In genomic region chr19:7926727-7927604, GRCh38 we compare ENCODE assay signal across 9 cellular contexts. TPM values are rescaled to one million over a fixed set of nuclear protein-coding genes. Genes with fewer than 3 reads are reported as not detected.
A peak's percentile ranks its signal among the peaks of the same experiment; 100 is the strongest.
DNase-seq lines count a peak whose midpoint lies in the region; ATAC-seq, FAIRE-seq and TF ChIP-seq lines count a peak whose summit lies in the region.
"Had no signal": no experiment of that assay in that cellular context is flagged by ENCODE, and none has a peak within 500 bp of the region (broad histone marks: within the 10 kb centered on the region; RNA-seq: fewer than 3 reads in every experiment).

No MANE protein-coding gene starts in this region.

- H4K20me1 ChIP-seq in GM23248 (ENCODE audit: insufficient read depth) (no peaks in the 10 kb centered on the region), K562 (replicated peaks; ENCODE audit: control insufficient read depth, insufficient read depth, low read length) (peaks cover 25% of the 10 kb centered on the region)

- CTCF ChIA-PET in A673 (lab: Charles Lee) (no interaction called here), K562 (lab: Yijun Ruan, JAX; ENCODE audit: low intra/inter-chr PET ratio) (no interaction called here)

- H3K4me3 ChIP-seq in A673 (ENCODE audit: low read depth, low read length, poor library complexity, severe bottlenecking) = no peak overlapping the region
- no peak overlapping the region for H3K4me3 ChIP-seq in GM23248
- H3K4me3 ChIP-seq in K562 = no peak overlapping the region
- H3K4me3 ChIP-seq in muscle layer of colon (ENCODE audit: low read depth in 1 of 2, low read length in 2 of 2) = peak overlapping the region; percentile 50 to 51

- ATAC-seq in K562 (no peak), HG03442 (IDR thresholded peaks at IDR 0.05; ENCODE audit: unreplicated experiment) (no peak), HG03095 (IDR thresholded peaks at IDR 0.05; ENCODE audit: unreplicated experiment) (no peak)

- H3K9me3 ChIP-seq in A673 (ENCODE audit: low read depth, low read length, poor library complexity, severe bottlenecking) (no peaks in the 10 kb centered on the region), GM23248 (ENCODE audit: low read depth) (no peaks in the 10 kb centered on the region), K562 (replicated peaks; ENCODE audit: control insufficient read depth, insufficient read depth, low read depth, low read length) (no peaks in the 10 kb centered on the region), muscle layer of colon (ENCODE audit: low read length) (no peaks in the 10 kb centered on the region)

- TF ChIP-seq CTCF in A673 (conservative IDR thresholded peaks at IDR 0.05; ENCODE audit: low read depth, low read length) = no peak
- no peak for TF ChIP-seq CTCF in K562 (IDR thresholded peaks at IDR 0.05 in 2 of 3, conservative IDR thresholded peaks at IDR 0.05 in 1 of 3; ENCODE audit: insufficient read depth in 2 of 3, low read depth in 1 of 3, low read length in 3 of 3)

- H3K27ac ChIP-seq in A673 (ENCODE audit: low read depth, low read length, poor library complexity, severe bottlenecking) = peak overlapping the region; percentile 38
- H3K27ac ChIP-seq in GM23248 = no peak overlapping the region
- no peak overlapping the region; the same call in 2 of the 3 replicates for H3K27ac ChIP-seq in K562 (ENCODE audit: extremely low read depth, low read depth, low read length)
- H3K27ac ChIP-seq in muscle layer of colon (ENCODE audit: low read depth, low read length) = peak overlapping the region; percentile 84
- H3K27ac ChIP-seq: HL-60 had no signal

- in situ Hi-C loops in GM23248 (cut with MboI) (no loop called here), K562 (cut with MboI) (no loop called here)

- H3K79me2 ChIP-seq in GM23248 (ENCODE audit: insufficient read depth) (peaks cover 16% of the 10 kb centered on the region), K562 (ENCODE audit: control insufficient read depth, insufficient read depth, low read length) (no peaks in the 10 kb centered on the region; the same call in 2 of the 3 replicates)

- TF ChIP-seq RAD21 in K562 (CRISPR knock-in tag; conservative IDR thresholded peaks at IDR 0.05 in 1 of 2, IDR thresholded peaks at IDR 0.05 in 1 of 2) = no peak

- peaks cover 31% of the 10 kb centered on the region for H3K36me3 ChIP-seq in A673 (ENCODE audit: insufficient read depth, low read length, poor library complexity, severe bottlenecking)
- peaks cover 11% of the 10 kb centered on the region; the same call in 1 of the 2 replicates for H3K36me3 ChIP-seq in GM23248 (ENCODE audit: low read depth)
- peaks cover 53% of the 10 kb centered on the region; the same call in 2 of the 3 replicates for H3K36me3 ChIP-seq in K562 (ENCODE audit: control insufficient read depth, insufficient read depth, low read length)
- peaks cover 32% of the 10 kb centered on the region for H3K36me3 ChIP-seq in muscle layer of colon (ENCODE audit: insufficient read depth, low read length)

- H3K9ac ChIP-seq in GM23248 = 0 out of 2 replicates have a peak overlapping the region, but pooled peaks have one; percentile 65
- H3K9ac ChIP-seq in K562 (ENCODE audit: insufficient read depth in 1 of 2, low read depth in 2 of 2, low read length in 2 of 2) = peak overlapping the region in 1 of 2 experiments; percentile 88; a peak in 2 of 4 replicates
- H3K9ac ChIP-seq in muscle layer of colon (ENCODE audit: low read length) = peak overlapping the region; percentile 68

- intact Hi-C loops in A673 (cut with micrococcal nuclease; ENCODE audit: unreplicated experiment) (no loop called here), K562 (cut with micrococcal nuclease) (no loop called here)

- TF ChIP-seq EP300 in K562 (IDR thresholded peaks at IDR 0.05; ENCODE audit: low read length) = no peak

- peak; percentile 46; the same call in 1 of the 2 replicates for TF ChIP-seq POLR2A in K562 (conservative IDR thresholded peaks at IDR 0.05)

- no peak for DNase-seq in A673 (ENCODE audit: low spot score)
- DNase-seq in GM23248 = no peak
- no peak for DNase-seq in K562 (ENCODE audit: extremely low read depth in 1 of 4, low spot score in 3 of 4)
- no peak for DNase-seq in CD1c-positive myeloid dendritic cell (ENCODE audit: extremely low spot score)
- no peak for DNase-seq in medulla oblongata (ENCODE audit: extremely low spot score)

- no peak for FAIRE-seq in K562 (lab: Jason Lieb, UNC)

- H3K4me1 ChIP-seq in A673 (ENCODE audit: insufficient read depth, low read length, poor library complexity, severe bottlenecking) (peaks cover 43% of the 10 kb centered on the region), GM23248 (ENCODE audit: insufficient read depth) (peaks cover 27% of the 10 kb centered on the region), K562 (replicated peaks in 1 of 2; ENCODE audit: control insufficient read depth in 2 of 2, insufficient read depth in 2 of 2, low read length in 2 of 2) (peaks cover 11 to 85% of the 10 kb centered on the region in 2 experiments), muscle layer of colon (ENCODE audit: insufficient read depth, low read length) (peaks cover 72% of the 10 kb centered on the region)

- 77 to 78% methylated on average over 30 to 31 of the region's 32 CpGs for WGBS in GM23248 (ENCODE audit: low coverage in 1 of 2, low lambda C conversion rate in 2 of 2, missing lambda C conversion rate in 2 of 2), 2 experiments
- 45% methylated on average over 18 of the region's 32 CpGs for WGBS in K562 (ENCODE audit: insufficient coverage, low coverage, missing lambda C conversion rate)

- POLR2A ChIA-PET in A673 (lab: Charles Lee; ENCODE audit: low non-redundant PET) = interaction anchor here (0.7 kb wide), 1 partner anchor 17 kb away, joined by 3 read pairs; no protein-coding TSS in a partner anchor
- POLR2A ChIA-PET in K562 (lab: Yijun Ruan, JAX) = interaction anchor here (0.6 to 2.7 kb wide), 6 partner anchors 9 to 835 kb away, joined by 3 to 17 read pairs (median 4); partner anchors contain the start of genes NDUFA7, RPS28 and TIMM44

- BruUV-seq in A673 (replicated peaks; lab: Mats Ljungman, UMichigan) = no TSS peak
- TSS peak; percentile 28 for BruUV-seq in K562 (replicated peaks; lab: Mats Ljungman, UMichigan)

- H3K27me3 ChIP-seq in A673 (replicated peaks; ENCODE audit: insufficient read depth, low read depth, low read length, poor library complexity) (no peaks in the 10 kb centered on the region), GM23248 (replicated peaks; ENCODE audit: insufficient read depth) (no peaks in the 10 kb centered on the region), K562 (ENCODE audit: control insufficient read depth in 2 of 2, insufficient read depth in 2 of 2, low read length in 2 of 2) (no peaks in the 10 kb centered on the region), muscle layer of colon (ENCODE audit: control insufficient read depth in 1 of 2, insufficient read depth in 2 of 2, low read length in 2 of 2) (no peaks in the 10 kb centered on the region)

- H3K9me2 ChIP-seq in GM23248 (ENCODE audit: insufficient read depth) = no peaks in the 10 kb centered on the region

- H3F3A ChIP-seq in GM23248 (ENCODE audit: insufficient read depth) = peaks cover 27% of the 10 kb centered on the region

- H3K9me1 ChIP-seq in K562 (ENCODE audit: control insufficient read depth, insufficient read depth, low read length) = no peaks in the 10 kb centered on the region

- no peak overlapping the region for H2AFZ ChIP-seq in GM23248
- H2AFZ ChIP-seq in K562 (ENCODE audit: low read depth, low read length) = no peak overlapping the region

- H3K4me2 ChIP-seq in GM23248 (ENCODE audit: unreplicated experiment) (no peak overlapping the region), K562 (ENCODE audit: insufficient read depth, low read length) (peak overlapping the region; percentile 78; the same call in 1 of the 2 replicates)

RNA-seq across cellular contexts. Expression of gene CTXN1, which starts 1.0 kb away (rescaled TPM):
- total RNA-seq in A673 (2021) = 71.7 and 85.5 TPM in 2 replicates
- 3.5 and 9.0 TPM in 2 replicates for total RNA-seq in GM23248 (2014; rRNA removed; shearing (Covaris generic))
- polyA plus RNA-seq in GM23248 (2016; fragmentation: Nextera tagmentation; extraction: Ambion mirVana) = 3.3 and 3.4 TPM in 2 replicates
- 0.67 and 3.5 TPM in 2 replicates for total RNA-seq in K562 (2011; cell fraction: chromatin; rRNA removed; ENCODE audit: low replicate concordance)
- total RNA-seq in K562 (2011; cell fraction: nucleolus; rRNA removed) = 6.2 and 8.0 TPM in 2 replicates
- 2.6 and 3.4 TPM in 2 replicates for total RNA-seq in K562 (2011; cell fraction: nucleoplasm; rRNA removed)
- 7.4 and 10.9 TPM in 2 replicates for total RNA-seq in K562 (2014; rRNA removed)
- 0.15 and 0.19 TPM in 2 replicates for total RNA-seq in K562 (2014; rRNA removed; fragmentation: Illumina TruSeq; extraction: Trizol)
- total RNA-seq in K562 (2015; rRNA removed; fragmentation: Illumina TruSeq; extraction: Trizol) = 1.8 and 2.3 TPM in 2 replicates
- total RNA-seq in K562 (2021) = 37.4 and 38.9 TPM in 2 replicates
- polyA plus RNA-seq in K562 (2011; rRNA removed) = 1.3 and 1.4 TPM in 2 replicates
- polyA plus RNA-seq in K562 (2011; cell fraction: cytosol; rRNA removed) = 6.3 and 53.8 TPM in 2 replicates
- polyA plus RNA-seq in K562 (2011; cell fraction: nucleus; rRNA removed) = 3.6 and 12.2 TPM in 2 replicates
- 4.8 and 15.6 TPM in 2 replicates for polyA plus RNA-seq in K562 (2012)
- polyA plus RNA-seq in K562 (2014; fragmentation: Illumina TruSeq; extraction: Trizol) = 1.5 and 4.9 TPM in 2 replicates
- polyA plus RNA-seq in K562 (2014; fragmentation: Nextera tagmentation; extraction: Ambion mirVana) = not detected
- polyA plus RNA-seq in K562 (2014; rRNA removed) = 9.2 and 14.5 TPM in 2 replicates
- polyA minus RNA-seq in K562 (2011; rRNA and poly(A)+ RNA removed) = 0.14 TPM in 1 of 2 replicates, not detected in the other
- polyA minus RNA-seq in K562 (2011; cell fraction: cytosol; rRNA and poly(A)+ RNA removed) = 15.8 and 19.9 TPM in 2 replicates
- 2.3 and 2.7 TPM in 2 replicates for polyA minus RNA-seq in K562 (2011; cell fraction: nucleus; rRNA and poly(A)+ RNA removed)

RNA-seq across cellular contexts. Expression of gene SNAPC2, which starts 6.8 kb away (rescaled TPM):
- total RNA-seq in A673 (2021) (30.2 and 34.4 TPM in 2 replicates), K562 (2014; rRNA removed) (30.3 and 42.7 TPM in 2 replicates), K562 (2014; rRNA removed; fragmentation: Illumina TruSeq; extraction: Trizol) (4.1 and 4.2 TPM in 2 replicates), K562 (2015; rRNA removed; fragmentation: Illumina TruSeq; extraction: Trizol) (15.3 and 15.9 TPM in 2 replicates), K562 (2021) (37.1 and 45.1 TPM in 2 replicates)
- total RNA-seq in GM23248 (2014; rRNA removed; shearing (Covaris generic)) = 20.5 and 33.7 TPM in 2 replicates
- polyA plus RNA-seq in GM23248 (2016; fragmentation: Nextera tagmentation; extraction: Ambion mirVana) (47.2 and 49.4 TPM in 2 replicates), K562 (2011; rRNA removed) (10.9 and 20.1 TPM in 2 replicates), K562 (2014; fragmentation: Illumina TruSeq; extraction: Trizol) (18.2 and 39.9 TPM in 2 replicates), K562 (2014; fragmentation: Nextera tagmentation; extraction: Ambion mirVana) (1 to 10 TPM in 1 of 2 experiments, under 1 TPM in 1; 0.59 to 1.4 TPM), K562 (2014; rRNA removed) (32.0 and 34.4 TPM in 2 replicates)
- total RNA-seq in K562 (2011; cell fraction: chromatin; rRNA removed; ENCODE audit: low replicate concordance) = 4.4 and 13.6 TPM in 2 replicates
- total RNA-seq in K562 (2011; cell fraction: nucleolus; rRNA removed) = 10.9 and 14.3 TPM in 2 replicates
- 9.5 and 10.0 TPM in 2 replicates for total RNA-seq in K562 (2011; cell fraction: nucleoplasm; rRNA removed)
- 18.7 and 40.5 TPM in 2 replicates for polyA plus RNA-seq in K562 (2011; cell fraction: cytosol; rRNA removed)
- polyA plus RNA-seq in K562 (2011; cell fraction: nucleus; rRNA removed) = 18.7 and 32.8 TPM in 2 replicates
- 30.8 and 37.6 TPM in 2 replicates for polyA plus RNA-seq in K562 (2012)
- 4.3 and 4.8 TPM in 2 replicates for polyA minus RNA-seq in K562 (2011; rRNA and poly(A)+ RNA removed)
- polyA minus RNA-seq in K562 (2011; cell fraction: cytosol; rRNA and poly(A)+ RNA removed) = 14.0 and 17.1 TPM in 2 replicates
- 9.7 and 13.1 TPM in 2 replicates for polyA minus RNA-seq in K562 (2011; cell fraction: nucleus; rRNA and poly(A)+ RNA removed)

RNA-seq across cellular contexts. Expression of gene TGFBR3L, which starts 12.3 kb away (rescaled TPM):
- 1.4 and 1.6 TPM in 2 replicates for total RNA-seq in A673 (2021)
- total RNA-seq in GM23248 (2014; rRNA removed; shearing (Covaris generic)) = 9.0 TPM in 1 of 2 replicates, not detected in the other
- 24.3 and 30.6 TPM in 2 replicates for polyA plus RNA-seq in GM23248 (2016; fragmentation: Nextera tagmentation; extraction: Ambion mirVana)
- 0.69 TPM in 1 of 2 replicates, not detected in the other for total RNA-seq in K562 (2011; cell fraction: chromatin; rRNA removed; ENCODE audit: low replicate concordance)
- total RNA-seq in K562 (2011; cell fraction: nucleolus; rRNA removed) = 0.33 TPM in 1 of 2 replicates, not detected in the other
- total RNA-seq in K562 (2011; cell fraction: nucleoplasm; rRNA removed) = not detected in 2 replicates
- total RNA-seq in K562 (2014; rRNA removed) = not detected in 2 replicates
- total RNA-seq in K562 (2014; rRNA removed; fragmentation: Illumina TruSeq; extraction: Trizol) = not detected in 2 replicates
- not detected in 2 replicates for total RNA-seq in K562 (2015; rRNA removed; fragmentation: Illumina TruSeq; extraction: Trizol)
- 0.18 TPM in 1 of 2 replicates, not detected in the other for total RNA-seq in K562 (2021)
- polyA plus RNA-seq in K562 (2011; rRNA removed) = 0.08 TPM in 1 of 2 replicates, not detected in the other
- 0.09 TPM in 2 replicates for polyA plus RNA-seq in K562 (2011; cell fraction: cytosol; rRNA removed)
- polyA plus RNA-seq in K562 (2011; cell fraction: nucleus; rRNA removed) = 0.15 and 0.58 TPM in 2 replicates
- 0.26 and 0.28 TPM in 2 replicates for polyA plus RNA-seq in K562 (2012)
- not detected in 2 replicates for polyA plus RNA-seq in K562 (2014; fragmentation: Illumina TruSeq; extraction: Trizol)
- not detected for polyA plus RNA-seq in K562 (2014; fragmentation: Nextera tagmentation; extraction: Ambion mirVana)
- not detected in 2 replicates for polyA plus RNA-seq in K562 (2014; rRNA removed)
- polyA minus RNA-seq in K562 (2011; rRNA and poly(A)+ RNA removed) = not detected in 2 replicates
- not detected in 2 replicates for polyA minus RNA-seq in K562 (2011; cell fraction: cytosol; rRNA and poly(A)+ RNA removed)
- not detected in 2 replicates for polyA minus RNA-seq in K562 (2011; cell fraction: nucleus; rRNA and poly(A)+ RNA removed)

RNA-seq across cellular contexts. Expression of gene TIMM44, which starts 16.5 kb away (rescaled TPM):
- 153 and 169 TPM in 2 replicates for total RNA-seq in A673 (2021)
- total RNA-seq in GM23248 (2014; rRNA removed; shearing (Covaris generic)) = 53.1 and 66.8 TPM in 2 replicates
- polyA plus RNA-seq in GM23248 (2016; fragmentation: Nextera tagmentation; extraction: Ambion mirVana) = 25.8 and 28.6 TPM in 2 replicates
- total RNA-seq in K562 (2011; cell fraction: chromatin; rRNA removed; ENCODE audit: low replicate concordance) = 230 and 405 TPM in 2 replicates
- total RNA-seq in K562 (2011; cell fraction: nucleolus; rRNA removed) = 274 and 281 TPM in 2 replicates
- 181 and 216 TPM in 2 replicates for total RNA-seq in K562 (2011; cell fraction: nucleoplasm; rRNA removed)
- total RNA-seq in K562 (2014; rRNA removed) = 211 and 231 TPM in 2 replicates
- total RNA-seq in K562 (2014; rRNA removed; fragmentation: Illumina TruSeq; extraction: Trizol) = 64.1 and 73.9 TPM in 2 replicates
- 104 and 115 TPM in 2 replicates for total RNA-seq in K562 (2015; rRNA removed; fragmentation: Illumina TruSeq; extraction: Trizol)
- total RNA-seq in K562 (2021) = 182 and 186 TPM in 2 replicates
- 60.1 and 74.4 TPM in 2 replicates for polyA plus RNA-seq in K562 (2011; rRNA removed)
- polyA plus RNA-seq in K562 (2011; cell fraction: cytosol; rRNA removed) = 89.7 and 229 TPM in 2 replicates
- polyA plus RNA-seq in K562 (2011; cell fraction: nucleus; rRNA removed) = 223 and 257 TPM in 2 replicates
- polyA plus RNA-seq in K562 (2012) = 101 and 142 TPM in 2 replicates
- polyA plus RNA-seq in K562 (2014; fragmentation: Illumina TruSeq; extraction: Trizol) = 89.3 and 92.8 TPM in 2 replicates
- 10 to 100 TPM; 10.3 to 19.6 TPM for polyA plus RNA-seq in K562 (2014; fragmentation: Nextera tagmentation; extraction: Ambion mirVana)
- polyA plus RNA-seq in K562 (2014; rRNA removed) = 205 and 224 TPM in 2 replicates
- polyA minus RNA-seq in K562 (2011; rRNA and poly(A)+ RNA removed) = 40.4 and 48.9 TPM in 2 replicates
- 59.1 and 73.7 TPM in 2 replicates for polyA minus RNA-seq in K562 (2011; cell fraction: cytosol; rRNA and poly(A)+ RNA removed)
- polyA minus RNA-seq in K562 (2011; cell fraction: nucleus; rRNA and poly(A)+ RNA removed) = 44.6 and 66.1 TPM in 2 replicates

RNA-seq across cellular contexts. Expression of gene MAP2K7, which starts 23.3 kb away (rescaled TPM):
- total RNA-seq in A673 (2021) = 46.1 and 46.7 TPM in 2 replicates
- 9.7 and 14.8 TPM in 2 replicates for total RNA-seq in GM23248 (2014; rRNA removed; shearing (Covaris generic))
- polyA plus RNA-seq in GM23248 (2016; fragmentation: Nextera tagmentation; extraction: Ambion mirVana) = 4.6 and 4.8 TPM in 2 replicates
- 34.2 and 92.8 TPM in 2 replicates for total RNA-seq in K562 (2011; cell fraction: chromatin; rRNA removed; ENCODE audit: low replicate concordance)
- total RNA-seq in K562 (2011; cell fraction: nucleolus; rRNA removed) = 57.2 and 57.4 TPM in 2 replicates
- 41.1 and 52.7 TPM in 2 replicates for total RNA-seq in K562 (2011; cell fraction: nucleoplasm; rRNA removed)
- 19.4 and 23.9 TPM in 2 replicates for total RNA-seq in K562 (2014; rRNA removed)
- 3.1 and 4.1 TPM in 2 replicates for total RNA-seq in K562 (2014; rRNA removed; fragmentation: Illumina TruSeq; extraction: Trizol)
- total RNA-seq in K562 (2015; rRNA removed; fragmentation: Illumina TruSeq; extraction: Trizol) = 11.3 and 12.3 TPM in 2 replicates
- 43.8 and 45.8 TPM in 2 replicates for total RNA-seq in K562 (2021)
- polyA plus RNA-seq in K562 (2011; rRNA removed) = 14.9 and 15.7 TPM in 2 replicates
- 16.0 and 27.0 TPM in 2 replicates for polyA plus RNA-seq in K562 (2011; cell fraction: cytosol; rRNA removed)
- polyA plus RNA-seq in K562 (2011; cell fraction: nucleus; rRNA removed) = 39.0 and 61.8 TPM in 2 replicates
- polyA plus RNA-seq in K562 (2012) = 29.3 and 31.2 TPM in 2 replicates
- polyA plus RNA-seq in K562 (2014; fragmentation: Illumina TruSeq; extraction: Trizol) = 14.1 and 27.3 TPM in 2 replicates
- polyA plus RNA-seq in K562 (2014; fragmentation: Nextera tagmentation; extraction: Ambion mirVana) = under 1 TPM; 0.51 to 0.99 TPM
- 37.6 and 40.1 TPM in 2 replicates for polyA plus RNA-seq in K562 (2014; rRNA removed)
- 4.7 and 7.6 TPM in 2 replicates for polyA minus RNA-seq in K562 (2011; rRNA and poly(A)+ RNA removed)
- polyA minus RNA-seq in K562 (2011; cell fraction: cytosol; rRNA and poly(A)+ RNA removed) = 17.0 and 17.8 TPM in 2 replicates
- polyA minus RNA-seq in K562 (2011; cell fraction: nucleus; rRNA and poly(A)+ RNA removed) = 14.3 and 15.6 TPM in 2 replicates

Comparison
In these comparisons a context has a peak if more than half of its experiments do, and no peak if none do; other contexts are left out.
1. H3K27ac ChIP-seq: peak in A673 (single experiment) and muscle layer of colon (single experiment); none in GM23248 (single experiment) and K562 (single experiment).
2. H3K4me3 ChIP-seq: peak in muscle layer of colon (2 of 2); none in A673 (single experiment), GM23248 (single experiment) and K562 (single experiment).